In genomic region chr9:124368692-124369091, GRCh38 we compare ENCODE assay signal across 18 cellular contexts. TPM values are rescaled to one million over a fixed set of nuclear protein-coding genes. Genes with fewer than 3 reads are reported as not detected.
DNase-seq lines count a peak whose midpoint lies in the region; ATAC-seq and TF ChIP-seq lines count a peak whose summit lies in the region.
"Had no signal": no experiment of that assay in that cellular context is flagged by ENCODE, and none has a peak within 500 bp of the region (broad histone marks: within the 10 kb centered on the region; RNA-seq: fewer than 3 reads in every experiment).

No MANE protein-coding gene starts in this region.

- H2AK5ac ChIP-seq in trophoblast cell (ENCODE audit: low read length), result no peak overlapping the region
- no peak overlapping the region for H2AK5ac ChIP-seq in mesendoderm (ENCODE audit: low read length)

- intact Hi-C loops in CD4-positive, alpha-beta memory T cell (cut with micrococcal nuclease), result no loop called here
- intact Hi-C loops in cardiac septum (cut with DNase I), result no loop called here

- H3K27me3 ChIP-seq in CD4-positive, alpha-beta memory T cell (ENCODE audit: insufficient read depth, low read length), result no peaks in the 10 kb centered on the region
- H3K27me3 ChIP-seq in HL-60 (ENCODE audit: insufficient read depth, poor library complexity, severe bottlenecking) (no peaks in the 10 kb centered on the region), trophoblast cell (ENCODE audit: insufficient read depth, low read length) (no peaks in the 10 kb centered on the region), mesendoderm (ENCODE audit: insufficient read depth, low read length, poor library complexity) (no peaks in the 10 kb centered on the region), suprapubic skin (no peaks in the 10 kb centered on the region)
- H3K27me3 ChIP-seq: MG63, SJSA1 had no signal

- H3K27me3 Mint-ChIP-seq in CD4-positive, alpha-beta memory T cell, result no peaks in the 10 kb centered on the region
- no peaks in the 10 kb centered on the region for H3K27me3 Mint-ChIP-seq in effector memory CD8-positive, alpha-beta T cell
- H3K27me3 Mint-ChIP-seq: IgD-negative memory B cell had no signal

- WGBS in trophoblast cell (ENCODE audit: extremely low coverage, insufficient coverage, insufficient read length), result no CpG with 5 or more reads among the region's 3 CpGs
- WGBS in mesendoderm (ENCODE audit: extremely low coverage, insufficient coverage, low lambda C conversion rate), result no CpG with 5 or more reads among the region's 3 CpGs
- WGBS in suprapubic skin, result 72% methylated on average over 3 of the region's 3 CpGs

- H2BK15ac ChIP-seq in mesendoderm (replicated peaks; ENCODE audit: low read depth), result no peak overlapping the region

- no peak for ATAC-seq in effector memory CD8-positive, alpha-beta T cell (replicated peaks)
- ATAC-seq: Panc1 had no signal

- no peaks in the 10 kb centered on the region for H3K9me3 ChIP-seq in CD4-positive, alpha-beta memory T cell (ENCODE audit: control insufficient read depth in 1 of 2, low read length in 2 of 2)
- H3K9me3 ChIP-seq in trophoblast cell (ENCODE audit: insufficient read depth, low read depth, low read length), result no peaks in the 10 kb centered on the region
- no peaks in the 10 kb centered on the region for H3K9me3 ChIP-seq in suprapubic skin
- H3K9me3 ChIP-seq: MG63, SJSA1 had no signal

- no peak overlapping the region for H4K91ac ChIP-seq in trophoblast cell (ENCODE audit: low read depth, low read length)

- TF ChIP-seq EP300 in suprapubic skin (IDR thresholded peaks at IDR 0.05), result no peak

- TF ChIP-seq CTCF in HL-60 (IDR thresholded peaks at IDR 0.05; ENCODE audit: insufficient read depth, low read length) (no peak), suprapubic skin (IDR thresholded peaks at IDR 0.05) (no peak)

- H3K4me1 ChIP-seq in CD4-positive, alpha-beta memory T cell (ENCODE audit: insufficient read depth, low read length), result no peaks in the 10 kb centered on the region
- H3K4me1 ChIP-seq in trophoblast cell (ENCODE audit: control insufficient read depth in 1 of 2, insufficient read depth in 2 of 2, low read length in 2 of 2) (peaks cover 9 to 17% of the 10 kb centered on the region in 2 experiments), mesendoderm (ENCODE audit: control insufficient read depth, low read depth, low read length) (no peaks in the 10 kb centered on the region), suprapubic skin (peaks cover 18% of the 10 kb centered on the region)
- H3K4me1 ChIP-seq: SJSA1 had no signal

- H4K8ac ChIP-seq in trophoblast cell (ENCODE audit: low read depth, low read length) (no peak overlapping the region), mesendoderm (ENCODE audit: low read depth, low read length) (no peak overlapping the region)

- H3K9me3 Mint-ChIP-seq in CD4-positive, alpha-beta memory T cell, result no peaks in the 10 kb centered on the region
- no peaks in the 10 kb centered on the region for H3K9me3 Mint-ChIP-seq in effector memory CD8-positive, alpha-beta T cell
- H3K9me3 Mint-ChIP-seq: IgD-negative memory B cell had no signal

- H3K36me3 ChIP-seq in CD4-positive, alpha-beta memory T cell (ENCODE audit: insufficient read depth, low read length), result no peaks in the 10 kb centered on the region
- H3K36me3 ChIP-seq in trophoblast cell (ENCODE audit: control insufficient read depth in 1 of 2, insufficient read depth in 2 of 2, low read length in 2 of 2), result peaks cover 2 to 14% of the 10 kb centered on the region in 2 experiments
- H3K36me3 ChIP-seq in mesendoderm (ENCODE audit: control insufficient read depth, insufficient read depth, low read length), result no peaks in the 10 kb centered on the region
- peaks cover 5% of the 10 kb centered on the region for H3K36me3 ChIP-seq in suprapubic skin
- H3K36me3 ChIP-seq: MG63 had no signal

- no peak overlapping the region for H3K23ac ChIP-seq in trophoblast cell (ENCODE audit: low read length)
- no peak overlapping the region for H3K23ac ChIP-seq in mesendoderm (ENCODE audit: low read length)

- H3K4me2 ChIP-seq in trophoblast cell (ENCODE audit: low read length), result no peak overlapping the region
- no peak overlapping the region for H3K4me2 ChIP-seq in mesendoderm (ENCODE audit: low read length)

- H2BK12ac ChIP-seq in trophoblast cell (ENCODE audit: low read length), result no peak overlapping the region

- H3K79me2 ChIP-seq in trophoblast cell (ENCODE audit: control insufficient read depth, insufficient read depth, low read length, poor library complexity), result no peaks in the 10 kb centered on the region
- peaks cover 29% of the 10 kb centered on the region for H3K79me2 ChIP-seq in mesendoderm (ENCODE audit: control insufficient read depth, insufficient read depth, low read length)

- H3K27ac Mint-ChIP-seq in CD4-positive, alpha-beta memory T cell, result peak overlapping the region in 4 of 7 donors; percentile 4 to 74 (median 20)
- peak overlapping the region; percentile 28 to 36 for H3K27ac Mint-ChIP-seq in effector memory CD8-positive, alpha-beta T cell
- H3K27ac Mint-ChIP-seq: IgD-negative memory B cell had no signal

- POLR2A ChIA-PET in CD4-positive, alpha-beta memory T cell (lab: Charles Lee; ENCODE audit: partially characterized antibody), result no interaction called here

- H3K27ac ChIP-seq in CD4-positive, alpha-beta memory T cell (ENCODE audit: low read depth, low read length), result no peak overlapping the region
- H3K27ac ChIP-seq in HL-60 (replicated peaks) (peak overlapping the region; percentile 55), trophoblast cell (ENCODE audit: low read depth, low read length) (no peak overlapping the region), mesendoderm (ENCODE audit: low read depth, low read length) (no peak overlapping the region), suprapubic skin (no peak overlapping the region)
- H3K27ac ChIP-seq: SJSA1 had no signal

- no peak for TF ChIP-seq POLR2A in suprapubic skin (IDR thresholded peaks at IDR 0.05)

- H3K18ac ChIP-seq in trophoblast cell (ENCODE audit: low read length) (no peak overlapping the region), mesendoderm (ENCODE audit: low read length) (no peak overlapping the region)

- no peak overlapping the region for H3K14ac ChIP-seq in trophoblast cell (ENCODE audit: low read length)

- H3K79me1 ChIP-seq in trophoblast cell (ENCODE audit: low read length) (no peaks in the 10 kb centered on the region), mesendoderm (ENCODE audit: low read length) (peaks cover 32% of the 10 kb centered on the region)

- no peak overlapping the region for H4K5ac ChIP-seq in mesendoderm (ENCODE audit: low read length)

- peaks cover 50 to 82% (median 64%) of the 10 kb centered on the region in 4 donors for H3K4me1 Mint-ChIP-seq in CD4-positive, alpha-beta memory T cell
- H3K4me1 Mint-ChIP-seq in effector memory CD8-positive, alpha-beta T cell (ENCODE audit: low read depth in 2 of 2), result peaks cover 39 to 67% of the 10 kb centered on the region in 2 donors

- no peak overlapping the region for H3K56ac ChIP-seq in mesendoderm (ENCODE audit: low read length)

- H2BK120ac ChIP-seq in trophoblast cell (ENCODE audit: insufficient read depth, low read length, poor library complexity), result no peak overlapping the region
- H2BK120ac ChIP-seq in mesendoderm (ENCODE audit: low read depth, low read length), result no peak overlapping the region

- H2AFZ ChIP-seq in trophoblast cell (ENCODE audit: insufficient read depth, low read length, poor library complexity), result no peak overlapping the region

- CTCF ChIA-PET in CD4-positive, alpha-beta memory T cell (lab: Charles Lee; ENCODE audit: partially characterized antibody), result no interaction called here

- no peak overlapping the region for H3K4me3 ChIP-seq in CD4-positive, alpha-beta memory T cell (ENCODE audit: low read length in 2 of 2)
- no peak overlapping the region for H3K4me3 ChIP-seq in HL-60 (replicated peaks; ENCODE audit: insufficient read depth, low read length)
- H3K4me3 ChIP-seq in trophoblast cell (ENCODE audit: low read depth, low read length), result no peak overlapping the region
- no peak overlapping the region for H3K4me3 ChIP-seq in mesendoderm (ENCODE audit: low read length)
- H3K4me3 ChIP-seq in suprapubic skin, result no peak overlapping the region
- H3K4me3 ChIP-seq: MG63, SJSA1 had no signal

- no peak overlapping the region for H4K12ac ChIP-seq in trophoblast cell (ENCODE audit: low read depth, low read length)

- no peak overlapping the region for H3K4ac ChIP-seq in trophoblast cell (ENCODE audit: low read depth, low read length)
- no peak overlapping the region for H3K4ac ChIP-seq in mesendoderm (ENCODE audit: low read depth, low read length)

- H3K36me3 Mint-ChIP-seq in CD4-positive, alpha-beta memory T cell, result peaks cover 12 to 22% of the 10 kb centered on the region in 2 donors
- H3K36me3 Mint-ChIP-seq in effector memory CD8-positive, alpha-beta T cell (ENCODE audit: insufficient read depth), result peaks cover 10% of the 10 kb centered on the region

- no peak for DNase-seq in CD4-positive, alpha-beta memory T cell
- DNase-seq in HL-60 (ENCODE audit: low read depth in 1 of 2, low spot score in 1 of 2) (no peak), trophoblast cell (peak; percentile 29 to 82), mesendoderm (no peak), suprapubic skin (ENCODE audit: low spot score in 2 of 2) (no peak), cardiac septum (ENCODE audit: low spot score) (no peak)
- DNase-seq in effector memory CD8-positive, alpha-beta T cell, result no peak
- DNase-seq: ACHN, C1 segment of cervical spinal cord, H7, Kasumi-1, MG63, NCI-H1092, NCI-H146, NCI-H2029 treated with DMSO at 0.1 percent for 48 hours had no signal

- no peak overlapping the region for H2BK5ac ChIP-seq in trophoblast cell (ENCODE audit: low read depth, low read length, poor library complexity)
- H2BK5ac ChIP-seq in mesendoderm (ENCODE audit: low read length), result no peak overlapping the region

- H3K9ac ChIP-seq in trophoblast cell (ENCODE audit: low read length), result no peak overlapping the region
- no peak overlapping the region for H3K9ac ChIP-seq in mesendoderm (ENCODE audit: low read length)

- H3K4me3 Mint-ChIP-seq in CD4-positive, alpha-beta memory T cell, result no peak overlapping the region
- H3K4me3 Mint-ChIP-seq in effector memory CD8-positive, alpha-beta T cell, result no peak overlapping the region
- H3K4me3 Mint-ChIP-seq: IgD-negative memory B cell had no signal

RNA-seq across cellular contexts. Expression of gene PSMB7, which starts 46.5 kb away (rescaled TPM):
- total RNA-seq in CD4-positive, alpha-beta memory T cell, result 10 to 100 TPM; 56.9 to 58.6 TPM
- polyA plus RNA-seq in CD4-positive, alpha-beta memory T cell, result 100 to 1,000 TPM; 168 to 226 TPM
- 285 and 290 TPM in 2 replicates for polyA plus RNA-seq in trophoblast cell (2013)
- 270 TPM for polyA plus RNA-seq in mesendoderm (2013, experiment 1 of 2)
- polyA plus RNA-seq in mesendoderm (2013, experiment 2 of 2), result 271 TPM
- total RNA-seq in suprapubic skin (100 to 1,000 TPM; 125 to 226 (median 176) TPM), cardiac septum (133 TPM)

Comparison
In these comparisons a context has a peak if more than half of its experiments do, and no peak if none do; other contexts are left out.
1. DNase-seq: peak in trophoblast cell (2 of 2); none in CD4-positive, alpha-beta memory T cell (0 of 5), HL-60 (0 of 2), effector memory CD8-positive, alpha-beta T cell (0 of 3), mesendoderm (single experiment), suprapubic skin (0 of 2) and cardiac septum (single experiment).